ENCODE assay signal across 7 cellular contexts in the genomic region with DNA sequence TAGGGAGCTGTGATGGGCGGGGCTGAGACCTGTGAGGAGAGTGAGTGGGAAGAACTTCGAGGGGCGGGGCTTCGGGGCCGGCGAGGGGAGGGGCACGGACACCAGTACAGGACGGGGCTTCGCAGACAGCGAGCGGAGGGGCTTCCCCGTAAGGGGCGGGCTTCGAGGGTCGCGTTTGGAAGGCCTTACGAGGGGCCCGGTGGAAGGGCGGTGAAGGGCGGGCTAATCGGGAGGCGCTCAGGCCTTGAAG. TPM values are rescaled to one million over a fixed set of nuclear protein-coding genes. Genes with fewer than 3 reads are reported as not detected.
DNase-seq lines count a peak whose midpoint lies in the region; ATAC-seq lines count a peak whose summit lies in the region.

No MANE protein-coding gene starts in this region.

- H3K27ac ChIP-seq in layer of hippocampus (ENCODE audit: low read depth, low read length) = peak overlapping the region; percentile 99

- peak; percentile 28 for ATAC-seq in GM18519 (IDR thresholded peaks at IDR 0.05; ENCODE audit: low FRiP score, unreplicated experiment)
- peak; percentile 46 for ATAC-seq in HG03159 (IDR thresholded peaks at IDR 0.05; ENCODE audit: unreplicated experiment)

- H3K27me3 ChIP-seq in layer of hippocampus (ENCODE audit: control insufficient read depth, insufficient read depth, low read length) = no peaks in the 10 kb centered on the region

- DNase-seq in NCI-H460 (ENCODE audit: extremely low read depth, low read depth) (peak; percentile 95), cerebellum (ENCODE audit: low spot score) (peak; percentile 86)
- DNase-seq in activated CD4-positive, alpha-beta T cell treated with anti-CD3 and anti-CD28 coated beads for 1 hour = peak; percentile 93
- DNase-seq in stimulated activated CD4-positive, alpha-beta T cell treated with anti-CD3 and anti-CD28 coated beads, Interleukin-2, amount 100 ng/mL, for 24 hours = peak; percentile 93 to 98

RNA-seq across cellular contexts. Expression of gene EMP3, which starts 4.1 kb away (rescaled TPM):
- total RNA-seq in NCI-H460 (2014; rRNA removed; shearing (Covaris generic)) = 80.7 and 84.7 TPM in 2 replicates
- 18.7 and 110 TPM in 2 replicates for polyA plus RNA-seq in NCI-H460 (2014; cell fraction: nucleus; rRNA removed)
- total RNA-seq in cerebellum = 6.8 TPM

RNA-seq across cellular contexts. Expression of gene TMEM143, which starts 42.4 kb away (rescaled TPM):
- total RNA-seq in NCI-H460 (2014; rRNA removed; shearing (Covaris generic)) = 2.4 and 4.0 TPM in 2 replicates
- 7.3 and 8.1 TPM in 2 replicates for polyA plus RNA-seq in NCI-H460 (2014; cell fraction: nucleus; rRNA removed)
- 4.9 TPM for total RNA-seq in cerebellum

RNA-seq across cellular contexts. Expression of gene SYNGR4, which starts 42.9 kb away (rescaled TPM):
- total RNA-seq in NCI-H460 (2014; rRNA removed; shearing (Covaris generic)) = 0.17 TPM in 1 of 2 replicates, not detected in the other
- 0.42 TPM in 1 of 2 replicates, not detected in the other for polyA plus RNA-seq in NCI-H460 (2014; cell fraction: nucleus; rRNA removed)
- 0.27 TPM for total RNA-seq in cerebellum

RNA-seq across cellular contexts. Expression of gene ZNF114, which starts 51.4 kb away (rescaled TPM):
- total RNA-seq in NCI-H460 (2014; rRNA removed; shearing (Covaris generic)) = 3.3 and 3.7 TPM in 2 replicates
- 2.3 and 3.3 TPM in 2 replicates for polyA plus RNA-seq in NCI-H460 (2014; cell fraction: nucleus; rRNA removed)
- 7.6 TPM for total RNA-seq in cerebellum

Comparison
In these comparisons a context has a peak if more than half of its experiments do, and no peak if none do; other contexts are left out.
1. Peak in every context shown above with its lines: DNase-seq, ATAC-seq and H3K27ac ChIP-seq.
2. RNA of gene EMP3, which starts 4.1 kb away (total RNA-seq): 80.7 to 84.7 TPM in NCI-H460; 6.8 TPM in cerebellum (single experiment); every median in the first group is over 10 times any median in the second.